Comparison of ENCODE assay signal across 8 cellular contexts in the genomic region with DNA sequence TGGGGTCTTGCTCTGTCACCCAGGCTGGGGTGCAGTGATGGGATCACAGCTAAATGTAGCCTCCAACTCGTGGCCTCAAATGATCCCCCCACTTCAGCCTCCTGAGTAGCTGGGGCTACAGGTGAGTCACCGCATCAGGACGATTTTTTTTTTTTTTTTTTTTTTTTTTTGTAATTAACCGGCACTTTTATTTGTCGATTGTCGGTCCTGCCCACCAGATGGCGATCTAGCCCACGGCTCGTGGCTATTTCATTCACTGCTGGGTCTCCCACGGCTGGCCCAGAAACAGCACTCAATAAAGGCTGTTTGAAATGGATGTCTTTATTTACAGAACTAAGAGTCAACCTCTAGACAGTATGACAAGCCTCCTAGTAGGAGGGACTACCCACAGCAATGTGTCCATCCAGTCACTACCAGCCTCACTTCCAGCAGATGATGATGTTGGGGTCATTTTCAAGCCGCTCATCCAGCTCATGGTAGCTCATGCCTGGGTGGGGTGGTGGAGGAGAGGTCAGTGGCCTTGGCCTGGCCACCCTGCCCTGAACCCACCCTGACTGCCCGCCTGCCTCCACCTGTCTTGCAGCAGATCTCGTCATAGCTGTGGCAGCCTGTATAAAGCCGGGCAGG.
A peak's percentile ranks its signal among the peaks of the same experiment; 100 is the strongest.
DNase-seq lines count a peak whose midpoint lies in the region; ATAC-seq and TF ChIP-seq lines count a peak whose summit lies in the region.

No MANE protein-coding gene starts in this region.

- in situ Hi-C loops in ACHN (cut with HindIII; ENCODE audit: low pct_ligation_motif_present, low pct_unique_long_range_greater_than_20kb, low sequenced_read_pairs) (no loop called here), GM13976 (cut with MboI; ENCODE audit: low sequenced_read_pairs, unreplicated experiment) (no loop called here)

- TF ChIP-seq CTCF in GM13976 (IDR thresholded peaks at IDR 0.05; ENCODE audit: borderline replicate concordance, control extremely low read depth, extremely low read depth, insufficient read depth, missing control alignments) = peak; percentile 51

- peak; percentile 64 for DNase-seq in ACHN
- peak; percentile 73 for DNase-seq in GM13976 (ENCODE audit: low spot score)
- peak; percentile 71 for DNase-seq in NCI-H69 (lab: John Stamatoyannopoulos, UW)
- peak; percentile 73 to 74 for DNase-seq in activated CD4-positive, alpha-beta T cell treated with anti-CD3 and anti-CD28 coated beads, Interleukin-2, amount 50 U/mL, for 4 hours
- peak; percentile 73 for DNase-seq in effector CD4-positive, alpha-beta T cell
- peak; percentile 56 for DNase-seq in midbrain (lab: John Stamatoyannopoulos, UW)
- peak; percentile 76 for DNase-seq in stimulated activated naive CD8-positive, alpha-beta T cell treated with anti-CD3 and anti-CD28 coated beads, Interleukin-15, Interleukin-2, amounts not matched to agents 100 U/mL and 50 U/mL, for 24 hours

- ATAC-seq in stimulated activated naive CD8-positive, alpha-beta T cell treated with anti-CD3 and anti-CD28 coated beads, Interleukin-15, Interleukin-2, amounts not matched to agents 100 U/mL and 50 U/mL, for 24 hours = no peak
- ATAC-seq in GM18907 (IDR thresholded peaks at IDR 0.05; ENCODE audit: unreplicated experiment) = no peak
